33 cellular contexts compared by ENCODE assay signal in the genomic region with DNA sequence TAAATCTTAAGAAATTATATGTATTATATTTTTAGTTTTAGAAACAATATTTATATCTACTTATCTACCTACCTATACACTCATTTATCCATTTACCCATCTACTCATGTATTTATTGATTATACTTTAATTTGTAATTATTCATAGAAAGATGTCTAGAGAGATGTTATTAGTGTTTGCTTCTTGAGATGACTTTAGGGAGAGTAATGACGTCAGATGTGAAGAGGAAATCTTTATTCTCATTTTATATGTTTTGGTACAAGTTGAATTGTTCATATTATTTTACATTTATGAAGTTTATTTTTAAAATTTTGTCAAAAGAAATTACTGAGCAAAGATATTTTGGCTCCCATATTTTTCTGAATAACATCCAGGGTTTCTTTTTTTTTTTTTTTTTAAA.
"Had no signal": no experiment of that assay in that cellular context is flagged by ENCODE, and none has a peak within 500 bp of the region (broad histone marks: within the 10 kb centered on the region; RNA-seq: fewer than 3 reads in every experiment).

No MANE protein-coding gene starts in this region.

- FAIRE-seq: astrocyte, bronchial epithelial cell had no signal

- H3K27ac ChIP-seq: adrenal gland, ascending aorta, body of pancreas, brain microvascular endothelial cell, breast epithelium, cardiac muscle cell had no signal

- DNase-seq: activated effector memory CD4-positive, alpha-beta T cell treated with anti-CD3 and anti-CD28 coated beads, Interleukin-2, amount 50 U/mL, for 16 hours; activated effector memory CD4-positive, alpha-beta T cell treated with Interleukin-2 at 50 U/mL for 16 hours; activated gamma-delta T cell; activated gamma-delta T cell treated with Interleukin-2 at 50 U/mL for 16 hours; activated naive CD4-positive, alpha-beta T cell; activated naive CD4-positive, alpha-beta T cell treated with anti-CD3 and anti-CD28 coated beads for 36 hours; activated naive CD4-positive, alpha-beta T cell treated with anti-CD3 and anti-CD28 coated beads, Interleukin-2, amount 10 ng/mL, durations not matched to agents 7 days and 5 days; activated naive CD4-positive, alpha-beta T cell treated with anti-CD3 and anti-CD28 coated beads, Interleukin-2, amount 50 U/mL, for 16 hours; activated naive CD4-positive, alpha-beta T cell treated with Interleukin-2 at 50 U/mL for 16 hours; activated naive CD8-positive, alpha-beta T cell treated with anti-CD3 and anti-CD28 coated beads for 36 hours; activated naive CD8-positive, alpha-beta T cell treated with anti-CD3 and anti-CD28 coated beads, Interleukin-2, amount 10 ng/mL, durations not matched to agents 7 days and 5 days; activated naive CD8-positive, alpha-beta T cell treated with anti-CD3 and anti-CD28 coated beads, Interleukin-2, amount 50 U/mL, for 24 hours; activated T-cell treated with anti-CD3 and anti-CD28 coated beads, Interleukin-2, amount 50 U/mL, for 24 hours; activated T-cell treated with anti-CD3 and anti-CD28 coated beads, Interleukin-2, amount 50 U/mL, for 4 hours; activated T-cell treated with anti-CD3 and anti-CD28 coated beads, Interleukin-2, amount 50 U/mL, for 48 hours; activated T-cell treated with anti-CD3 and anti-CD28 coated beads, Interleukin-2, amount 50 U/mL, for 72 hours; adrenal gland; amniotic stem cell; amygdala; anterior cingulate cortex; aorta; body of pancreas; brain microvascular endothelial cell; caudate nucleus; central memory CD4-positive, alpha-beta T cell; cerebellar nuclear complex had no signal

- H3K9me3 ChIP-seq: adrenal gland, ascending aorta, body of pancreas, breast epithelium had no signal

- H3K36me3 ChIP-seq: adrenal gland, ascending aorta, brain microvascular endothelial cell, breast epithelium, cardiac muscle cell had no signal

- H3K4me3 ChIP-seq: adrenal gland, ascending aorta, body of pancreas, breast epithelium, cardiac muscle cell had no signal

- ATAC-seq: activated naive CD4-positive, alpha-beta T cell treated with anti-CD3 and anti-CD28 coated beads, Interleukin-2, amount 50 U/mL, for 72 hours; activated naive CD8-positive, alpha-beta T cell treated with anti-CD3 and anti-CD28 coated beads, Interleukin-2, amount 50 U/mL, for 24 hours; activated T-cell treated with anti-CD3 and anti-CD28 coated beads, Interleukin-2, amount 50 U/mL, for 4 hours; activated T-cell treated with anti-CD3 and anti-CD28 coated beads, Interleukin-2, amount 50 U/mL, for 72 hours; activated T-helper 17 cell treated with anti-CD3 and anti-CD28 coated beads, Interleukin-2, amount 50 U/mL, for 72 hours; body of pancreas had no signal

- H3K27me3 ChIP-seq: adrenal gland, ascending aorta, body of pancreas, brain microvascular endothelial cell, breast epithelium, cardiac muscle cell had no signal

- H3K4me1 ChIP-seq: adrenal gland, ascending aorta, body of pancreas, breast epithelium had no signal
